In genomic region chr19:49427339-49427738, GRCh38 we compare ENCODE assay signal across 1 cellular context.
TF ChIP-seq lines count a peak whose summit lies in the region.

No MANE protein-coding gene starts in this region.

TF ChIP-seq in A549, 52 proteins besides CTCF, POLR2A, EP300 and RAD21:
- TF ChIP-seq ZFP36 (IDR thresholded peaks at IDR 0.05; ENCODE audit: borderline replicate concordance, partially characterized antibody) = no peak
- no peak for TF ChIP-seq RFX5 (IDR thresholded peaks at IDR 0.05)
- TF ChIP-seq CBX2 (IDR thresholded peaks at IDR 0.05; ENCODE audit: borderline replicate concordance, low read depth) = no peak
- TF ChIP-seq HOXB13 (CRISPR knock-in tag; IDR thresholded peaks at IDR 0.05; ENCODE audit: low read depth) = no peak
- no peak for TF ChIP-seq CBX8 (IDR thresholded peaks at IDR 0.05)
- TF ChIP-seq, protein P1, sequence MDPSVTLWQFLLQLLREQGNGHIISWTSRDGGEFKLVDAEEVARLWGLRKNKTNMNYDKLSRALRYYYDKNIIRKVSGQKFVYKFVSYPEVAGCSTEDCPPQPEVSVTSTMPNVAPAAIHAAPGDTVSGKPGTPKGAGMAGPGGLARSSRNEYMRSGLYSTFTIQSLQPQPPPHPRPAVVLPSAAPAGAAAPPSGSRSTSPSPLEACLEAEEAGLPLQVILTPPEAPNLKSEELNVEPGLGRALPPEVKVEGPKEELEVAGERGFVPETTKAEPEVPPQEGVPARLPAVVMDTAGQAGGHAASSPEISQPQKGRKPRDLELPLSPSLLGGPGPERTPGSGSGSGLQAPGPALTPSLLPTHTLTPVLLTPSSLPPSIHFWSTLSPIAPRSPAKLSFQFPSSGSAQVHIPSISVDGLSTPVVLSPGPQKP (IDR thresholded peaks at IDR 0.05; ENCODE audit: low read depth, low read length) = no peak
- TF ChIP-seq BHLHE40 (IDR thresholded peaks at IDR 0.05; ENCODE audit: low read depth, low read length) = no peak
- TF ChIP-seq, protein P2, sequence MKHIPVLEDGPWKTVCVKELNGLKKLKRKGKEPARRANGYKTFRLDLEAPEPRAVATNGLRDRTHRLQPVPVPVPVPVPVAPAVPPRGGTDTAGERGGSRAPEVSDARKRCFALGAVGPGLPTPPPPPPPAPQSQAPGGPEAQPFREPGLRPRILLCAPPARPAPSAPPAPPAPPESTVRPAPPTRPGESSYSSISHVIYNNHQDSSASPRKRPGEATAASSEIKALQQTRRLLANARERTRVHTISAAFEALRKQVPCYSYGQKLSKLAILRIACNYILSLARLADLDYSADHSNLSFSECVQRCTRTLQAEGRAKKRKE (CRISPR knock-in tag; IDR thresholded peaks at IDR 0.05; ENCODE audit: low read depth) = no peak
- no peak for TF ChIP-seq HDAC2 (IDR thresholded peaks at IDR 0.05)
- no peak for TF ChIP-seq JUNB (IDR thresholded peaks at IDR 0.05)
- no peak for TF ChIP-seq E2F6 (IDR thresholded peaks at IDR 0.05; ENCODE audit: borderline replicate concordance, low read depth)
- no peak for TF ChIP-seq ZSCAN20 (CRISPR knock-in tag; IDR thresholded peaks at IDR 0.05)
- TF ChIP-seq HOXB5 (CRISPR knock-in tag; IDR thresholded peaks at IDR 0.05) = no peak
- TF ChIP-seq, protein P3, sequence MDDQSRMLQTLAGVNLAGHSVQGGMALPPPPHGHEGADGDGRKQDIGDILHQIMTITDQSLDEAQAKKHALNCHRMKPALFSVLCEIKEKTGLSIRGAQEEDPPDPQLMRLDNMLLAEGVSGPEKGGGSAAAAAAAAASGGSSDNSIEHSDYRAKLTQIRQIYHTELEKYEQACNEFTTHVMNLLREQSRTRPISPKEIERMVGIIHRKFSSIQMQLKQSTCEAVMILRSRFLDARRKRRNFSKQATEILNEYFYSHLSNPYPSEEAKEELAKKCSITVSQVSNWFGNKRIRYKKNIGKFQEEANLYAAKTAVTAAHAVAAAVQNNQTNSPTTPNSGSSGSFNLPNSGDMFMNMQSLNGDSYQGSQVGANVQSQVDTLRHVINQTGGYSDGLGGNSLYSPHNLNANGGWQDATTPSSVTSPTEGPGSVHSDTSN (IDR thresholded peaks at IDR 0.05) = no peak
- no peak for TF ChIP-seq MAFK (IDR thresholded peaks at IDR 0.05; ENCODE audit: partially characterized antibody)
- TF ChIP-seq MYC (IDR thresholded peaks at IDR 0.05; ENCODE audit: borderline replicate concordance, low read length) = no peak
- TF ChIP-seq, protein P4, sequence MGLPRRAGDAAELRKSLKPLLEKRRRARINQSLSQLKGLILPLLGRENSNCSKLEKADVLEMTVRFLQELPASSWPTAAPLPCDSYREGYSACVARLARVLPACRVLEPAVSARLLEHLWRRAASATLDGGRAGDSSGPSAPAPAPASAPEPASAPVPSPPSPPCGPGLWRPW (IDR thresholded peaks at IDR 0.05) = no peak
- TF ChIP-seq HEYL (CRISPR knock-in tag; IDR thresholded peaks at IDR 0.05) = no peak
